ENCODE assay signal across 2 cellular contexts in genomic region chr13:107324416-107325204, GRCh38.
TF ChIP-seq lines count a peak whose summit lies in the region.

No MANE protein-coding gene starts in this region.

TF ChIP-seq in IMR-90, 13 proteins besides CTCF, POLR2A, EP300 and RAD21 (continued from another document):
- TF ChIP-seq ELK1 (IDR thresholded peaks at IDR 0.05; ENCODE audit: borderline replicate concordance, low read depth, low read length), result no peak

TF ChIP-seq in endothelial cell of umbilical vein, 7 proteins besides CTCF, POLR2A, EP300 and RAD21 (continued from another document):
- TF ChIP-seq POLR2AphosphoS5 (IDR thresholded peaks at IDR 0.05; ENCODE audit: insufficient read depth, low read depth, low read length) (no peak), JUN (IDR thresholded peaks at IDR 0.05; ENCODE audit: borderline replicate concordance, insufficient read depth, insufficient read length, low read depth) (no peak), MYC (IDR thresholded peaks at IDR 0.05; ENCODE audit: low read depth, low read length) (no peak), EZH2 (IDR thresholded peaks at IDR 0.05; ENCODE audit: borderline replicate concordance, low read depth, low read length, severe bottlenecking) (no peak), GATA2 (IDR thresholded peaks at IDR 0.05; ENCODE audit: insufficient read depth, insufficient read length, low read depth, low read length) (no peak)
